ENCODE assay signal across 9 cellular contexts in the genomic region with DNA sequence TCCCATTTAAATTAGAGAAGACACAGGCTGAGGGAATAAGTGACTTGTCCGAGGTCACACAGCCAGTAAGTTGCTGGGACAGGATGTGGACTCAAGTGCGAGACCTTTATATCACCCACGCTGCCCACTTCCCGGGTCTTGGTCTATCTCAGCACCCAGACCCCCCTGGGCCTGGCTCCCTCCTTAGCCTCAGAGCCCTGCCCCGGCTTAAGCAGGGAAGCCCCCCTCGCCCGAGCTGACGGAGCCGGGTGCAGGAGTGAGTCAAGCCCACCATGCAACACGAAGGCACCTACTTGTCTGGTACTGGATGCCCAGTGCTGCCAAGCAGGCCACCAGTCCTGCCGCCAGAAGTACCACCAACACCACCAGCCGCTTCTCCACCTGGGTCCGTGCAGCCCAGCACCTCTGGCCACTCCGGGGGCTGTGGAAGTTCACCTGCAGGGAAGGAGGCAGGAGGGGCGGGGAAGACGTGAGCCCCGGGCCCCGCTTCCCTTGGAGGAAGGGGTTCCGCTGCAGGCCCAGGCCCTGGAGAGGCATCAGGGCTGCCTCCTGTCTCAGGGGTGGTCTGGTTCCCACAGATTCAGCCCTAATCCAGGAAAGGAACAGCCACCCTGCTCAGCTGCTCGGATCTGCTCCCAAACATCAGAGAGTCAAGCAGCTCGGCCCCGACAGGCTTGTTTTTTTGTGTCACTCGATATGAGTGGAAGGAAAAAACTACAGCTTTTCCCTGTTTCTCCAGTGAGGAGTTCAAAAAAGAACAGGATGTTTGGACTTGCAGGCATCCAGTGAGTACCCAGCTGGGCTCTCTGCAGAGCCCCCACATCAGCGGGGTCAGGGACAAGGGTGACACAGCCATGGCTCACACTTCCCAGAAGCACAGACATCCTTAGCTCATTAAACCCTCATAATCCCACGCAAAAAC. TPM values are rescaled to one million over a fixed set of nuclear protein-coding genes. Genes with fewer than 3 reads are reported as not detected.
DNase-seq lines count a peak whose midpoint lies in the region; ATAC-seq lines count a peak whose summit lies in the region.
"Had no signal": no experiment of that assay in that cellular context is flagged by ENCODE, and none has a peak within 500 bp of the region (broad histone marks: within the 10 kb centered on the region; RNA-seq: fewer than 3 reads in every experiment).

No MANE protein-coding gene starts in this region.

- H3K27me3 Mint-ChIP-seq in activated CD4-positive, alpha-beta T cell treated with anti-CD3 and anti-CD28 coated beads for 36 hours, result no peaks in the 10 kb centered on the region

- no peak for DNase-seq in activated CD4-positive, alpha-beta T cell treated with anti-CD3 and anti-CD28 coated beads for 36 hours
- no peak for DNase-seq in activated CD4-positive, alpha-beta T cell treated with anti-CD3 and anti-CD28 coated beads, Interleukin-2, amount 50 U/mL, for 4 hours
- DNase-seq in caudate nucleus (lab: John Stamatoyannopoulos, UW), result no peak
- DNase-seq in mesendoderm, result no peak
- DNase-seq in substantia nigra (lab: John Stamatoyannopoulos, UW), result no peak
- no peak for DNase-seq in stimulated activated CD4-positive, alpha-beta T cell treated with anti-CD3 and anti-CD28 coated beads, Interleukin-1b, Interleukin-23, amount 100 ng/mL, for 48 hours
- DNase-seq in NCI-H345 (lab: John Stamatoyannopoulos, UW), result no peak
- DNase-seq: 8988T had no signal

- POLR2A ChIA-PET in activated CD4-positive, alpha-beta T cell treated with anti-CD3 and anti-CD28 coated beads for 36 hours (lab: Charles Lee), result no interaction called here

- H2BK5ac ChIP-seq in mesendoderm (ENCODE audit: low read length), result no peak overlapping the region

- no peaks in the 10 kb centered on the region for H3K9me3 Mint-ChIP-seq in activated CD4-positive, alpha-beta T cell treated with anti-CD3 and anti-CD28 coated beads for 36 hours (ENCODE audit: low read depth)

- no peak overlapping the region for H3K4me3 ChIP-seq in mesendoderm (ENCODE audit: low read length)

- H3K4me1 Mint-ChIP-seq in activated CD4-positive, alpha-beta T cell treated with anti-CD3 and anti-CD28 coated beads for 36 hours, result peaks cover 56% of the 10 kb centered on the region

- peak overlapping the region; percentile 76 for H3K27ac ChIP-seq in caudate nucleus (ENCODE audit: low read depth, low read length)
- no peak overlapping the region for H3K27ac ChIP-seq in mesendoderm (ENCODE audit: low read depth, low read length)
- peak overlapping the region; percentile 55 for H3K27ac ChIP-seq in substantia nigra (ENCODE audit: low read depth, low read length, poor library complexity, severe bottlenecking)

- H3K56ac ChIP-seq in mesendoderm (ENCODE audit: low read length), result peak overlapping the region; percentile 64

- peak overlapping the region; percentile 90 for H3K27ac Mint-ChIP-seq in activated CD4-positive, alpha-beta T cell treated with anti-CD3 and anti-CD28 coated beads for 36 hours

- no peaks in the 10 kb centered on the region for H3K27me3 ChIP-seq in mesendoderm (ENCODE audit: insufficient read depth, low read length, poor library complexity)

- H4K5ac ChIP-seq in mesendoderm (ENCODE audit: low read length), result no peak overlapping the region

- no peak overlapping the region for H3K4me2 ChIP-seq in mesendoderm (ENCODE audit: low read length)

- H2BK15ac ChIP-seq in mesendoderm (replicated peaks; ENCODE audit: low read depth), result no peak overlapping the region

- no peak overlapping the region for H3K4ac ChIP-seq in mesendoderm (ENCODE audit: low read depth, low read length)

- H3K4me3 Mint-ChIP-seq in activated CD4-positive, alpha-beta T cell treated with anti-CD3 and anti-CD28 coated beads for 36 hours, result no peak overlapping the region

- peaks cover 1% of the 10 kb centered on the region for H3K79me1 ChIP-seq in mesendoderm (ENCODE audit: low read length)

- no peak overlapping the region for H3K23ac ChIP-seq in mesendoderm (ENCODE audit: low read length)

- no peaks in the 10 kb centered on the region for H3K79me2 ChIP-seq in mesendoderm (ENCODE audit: control insufficient read depth, insufficient read depth, low read length)

- intact Hi-C loops in activated CD4-positive, alpha-beta T cell treated with anti-CD3 and anti-CD28 coated beads for 36 hours (cut with DNase I, micrococcal nuclease), result no loop called here

- H2AK5ac ChIP-seq in mesendoderm (ENCODE audit: low read length), result no peak overlapping the region

- peaks cover 11% of the 10 kb centered on the region for H3K4me1 ChIP-seq in mesendoderm (ENCODE audit: control insufficient read depth, low read depth, low read length)

- no peaks in the 10 kb centered on the region for H3K36me3 ChIP-seq in mesendoderm (ENCODE audit: control insufficient read depth, insufficient read depth, low read length)

- peaks cover 35% of the 10 kb centered on the region for H3K36me3 Mint-ChIP-seq in activated CD4-positive, alpha-beta T cell treated with anti-CD3 and anti-CD28 coated beads for 36 hours (ENCODE audit: low read depth)

- no peak overlapping the region for H3K18ac ChIP-seq in mesendoderm (ENCODE audit: low read length)

- no peak overlapping the region for H2BK120ac ChIP-seq in mesendoderm (ENCODE audit: low read depth, low read length)

- WGBS in mesendoderm (ENCODE audit: extremely low coverage, insufficient coverage, low lambda C conversion rate), result no CpG with 5 or more reads among the region's 25 CpGs

- CTCF ChIA-PET in activated CD4-positive, alpha-beta T cell treated with anti-CD3 and anti-CD28 coated beads for 36 hours (lab: Charles Lee), result interaction anchor here (0.6 to 6.4 kb wide), 3 partner anchors 9 to 1112 kb away, joined by 3 to 58 read pairs (median 5); no protein-coding TSS in a partner anchor

- ATAC-seq in activated CD4-positive, alpha-beta T cell treated with anti-CD3 and anti-CD28 coated beads for 36 hours, result no peak
- no peak for ATAC-seq in esophagus mucosa

- no peak overlapping the region for H4K8ac ChIP-seq in mesendoderm (ENCODE audit: low read depth, low read length)

- peak overlapping the region; percentile 22 for H3K9ac ChIP-seq in mesendoderm (ENCODE audit: low read length)

RNA-seq across cellular contexts. Expression of gene ECE1, which starts 11.1 kb away (rescaled TPM):
- total RNA-seq in activated CD4-positive, alpha-beta T cell treated with anti-CD3 and anti-CD28 coated beads for 36 hours, result 100 to 1,000 TPM; 130 to 162 TPM
- polyA plus RNA-seq in mesendoderm (2013, experiment 1 of 2), result 19.2 TPM
- polyA plus RNA-seq in mesendoderm (2013, experiment 2 of 2), result 19.4 TPM
- total RNA-seq in esophagus mucosa, result 18.2 TPM
